Comparison of ENCODE assay signal across 8 cellular contexts in the genomic region with DNA sequence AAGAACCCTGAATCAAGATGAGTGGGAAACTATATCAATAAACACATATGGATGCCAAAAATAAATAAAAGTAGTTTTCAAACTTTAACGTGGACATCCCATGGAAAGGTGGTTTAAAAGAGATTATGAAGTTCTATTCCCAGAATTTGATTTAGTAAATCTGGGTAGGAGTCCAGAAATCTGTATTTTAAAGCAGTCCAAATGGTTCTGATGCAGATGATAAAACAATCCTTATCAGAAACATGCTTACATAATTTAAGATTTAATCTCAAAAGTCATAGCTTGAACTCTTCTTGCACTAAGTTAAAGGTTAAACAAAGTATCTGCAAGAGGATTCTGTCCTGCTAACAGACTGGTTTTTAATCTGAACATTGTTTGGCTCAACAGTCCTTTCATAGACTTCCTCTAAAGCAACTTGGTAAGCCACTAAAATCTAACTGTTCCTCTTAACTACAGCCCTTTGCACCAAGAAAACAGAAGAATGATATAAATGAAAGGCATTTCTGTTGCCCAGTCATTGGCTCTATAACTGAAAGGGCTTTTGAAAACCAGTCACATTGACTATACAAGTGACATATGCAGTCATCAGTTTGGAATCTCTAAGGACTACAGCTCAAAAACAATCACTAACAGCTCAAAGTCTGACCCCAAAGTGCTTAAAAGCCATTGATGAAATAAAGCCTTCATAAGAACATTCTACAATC. TPM values are rescaled to one million over a fixed set of nuclear protein-coding genes. Genes with fewer than 3 reads are reported as not detected.
DNase-seq lines count a peak whose midpoint lies in the region; ATAC-seq and TF ChIP-seq lines count a peak whose summit lies in the region.

No MANE protein-coding gene starts in this region.

- H3K27ac ChIP-seq in gastroesophageal sphincter = peak overlapping the region; percentile 19 to 62 (median 59)
- H3K27ac ChIP-seq in psoas muscle = peak overlapping the region; percentile 78

- intact Hi-C loops in psoas muscle (cut with DNase I) = loop anchor here in 1 of 2 donors (5.0 kb wide), 1 partner anchor 43 kb away; no protein-coding TSS in a partner anchor

- TF ChIP-seq CTCF in gastroesophageal sphincter (IDR thresholded peaks at IDR 0.05) = no peak
- no peak for TF ChIP-seq CTCF in psoas muscle (IDR thresholded peaks at IDR 0.05)

- no peak for TF ChIP-seq POLR2A in gastroesophageal sphincter (IDR thresholded peaks at IDR 0.05)

- H3K36me3 ChIP-seq in gastroesophageal sphincter (no peaks in the 10 kb centered on the region), psoas muscle (ENCODE audit: insufficient read depth in 1 of 2, low read depth in 1 of 2) (no peaks in the 10 kb centered on the region)

- peaks cover 4 to 71% (median 14%) of the 10 kb centered on the region in 3 donors for H3K4me1 ChIP-seq in gastroesophageal sphincter
- peaks cover 68% of the 10 kb centered on the region for H3K4me1 ChIP-seq in psoas muscle

- 0 to 4% methylated on average over 1 of the region's 1 CpG for WGBS in gastroesophageal sphincter (ENCODE audit: low coverage in 1 of 2), 2 donors
- WGBS in psoas muscle, 3 donors = 5 to 6% (median 5%) methylated on average over 1 of the region's 1 CpG

- ATAC-seq in gastroesophageal sphincter (peak; percentile 71), psoas muscle (peak; percentile 61 to 70 (median 66)), GM21390 (IDR thresholded peaks at IDR 0.05; ENCODE audit: unreplicated experiment) (no peak), HG03280 (IDR thresholded peaks at IDR 0.05; ENCODE audit: unreplicated experiment) (no peak)

- H3K27me3 ChIP-seq in gastroesophageal sphincter (no peaks in the 10 kb centered on the region), psoas muscle (ENCODE audit: insufficient read depth in 3 of 3, low read length in 2 of 3) (no peaks in the 10 kb centered on the region)

- no peaks in the 10 kb centered on the region for H3K9me3 ChIP-seq in gastroesophageal sphincter
- no peaks in the 10 kb centered on the region for H3K9me3 ChIP-seq in psoas muscle

- H3K4me3 ChIP-seq in gastroesophageal sphincter (no peak overlapping the region), psoas muscle (peak overlapping the region; percentile 30)

- no peak for TF ChIP-seq EP300 in gastroesophageal sphincter (IDR thresholded peaks at IDR 0.05)

- DNase-seq in ELR (ENCODE audit: low read depth) (peak; percentile 88), RPMI8226 (peak; percentile 14), psoas muscle (no peak), NCI-H2171 treated with DMSO at 0.1 percent for 48 hours (lab: John Stamatoyannopoulos, UW) (no peak)
- no peak for DNase-seq in effector CD4-positive, alpha-beta T cell

RNA-seq across cellular contexts. Expression of gene MAP4, which starts 23.4 kb away (rescaled TPM):
- total RNA-seq in gastroesophageal sphincter (100 to 1,000 TPM; 214 to 351 (median 231) TPM), psoas muscle (1,000 to 10,000 TPM in 2 of 4 donors, 100 to 1,000 TPM in 2; 819 to 1,424 (median 998) TPM)
- polyA plus RNA-seq in psoas muscle = 100 to 1,000 TPM in 2 of 3 donors, 10 to 100 TPM in 1; 85.5 to 318 (median 195) TPM

Comparison
In these comparisons a context has a peak if more than half of its experiments do, and no peak if none do; other contexts are left out.
1. DNase-seq: peak in ELR (single experiment) and RPMI8226 (single experiment); none in psoas muscle (0 of 2), NCI-H2171 treated with DMSO at 0.1 percent for 48 hours (single experiment) and effector CD4-positive, alpha-beta T cell (single experiment).
2. ATAC-seq: peak in gastroesophageal sphincter (single experiment) and psoas muscle (4 of 4); none in GM21390 (single experiment) and HG03280 (single experiment).